In genomic region chr15:29090617-29091466, GRCh38 we compare ENCODE assay signal across 8 cellular contexts.
DNase-seq lines count a peak whose midpoint lies in the region; ATAC-seq, FAIRE-seq and TF ChIP-seq lines count a peak whose summit lies in the region.

No MANE protein-coding gene starts in this region.

- H2AFZ ChIP-seq in PC-3 (ENCODE audit: low read length) (no peak overlapping the region), keratinocyte (ENCODE audit: control insufficient read depth, low read length) (no peak overlapping the region)

- H3K4me1 ChIP-seq in PC-3 (ENCODE audit: insufficient read depth, low read length) (no peaks in the 10 kb centered on the region), keratinocyte (ENCODE audit: control insufficient read depth, extremely low read depth, insufficient read depth, low read length) (no peaks in the 10 kb centered on the region)

- no peak overlapping the region for H3K27ac Mint-ChIP-seq in activated naive CD4-positive, alpha-beta T cell treated with anti-CD3 and anti-CD28 coated beads, Interleukin-2, amount 10 ng/mL, durations not matched to agents 7 days and 5 days

- H3K27ac ChIP-seq in PC-3 (ENCODE audit: low read length) (no peak overlapping the region), keratinocyte (ENCODE audit: control insufficient read depth, insufficient read depth, low read length) (no peak overlapping the region)

- H3K9ac ChIP-seq in PC-3 (ENCODE audit: low read length) (no peak overlapping the region), keratinocyte (ENCODE audit: control insufficient read depth, extremely low read depth, insufficient read depth, low read length) (no peak overlapping the region)

- no peaks in the 10 kb centered on the region for H3K27me3 Mint-ChIP-seq in activated naive CD4-positive, alpha-beta T cell treated with anti-CD3 and anti-CD28 coated beads, Interleukin-2, amount 10 ng/mL, durations not matched to agents 7 days and 5 days

- TF ChIP-seq CTCF in PC-3 (conservative IDR thresholded peaks at IDR 0.05; ENCODE audit: low read depth, low read length) (peak; percentile 91), keratinocyte (optimal IDR thresholded peaks at IDR 0.05 in 1 of 3, IDR thresholded peaks at IDR 0.05 in 1 of 3, conservative IDR thresholded peaks at IDR 0.05 in 1 of 3; ENCODE audit: extremely low read depth in 1 of 3, insufficient read depth in 2 of 3, low read length in 3 of 3) (peak; percentile 41 to 51 (median 51))

- H3K9me3 ChIP-seq in PC-3 (ENCODE audit: low read length) (no peaks in the 10 kb centered on the region), keratinocyte (ENCODE audit: control insufficient read depth, low read depth, low read length) (no peaks in the 10 kb centered on the region)

- no TSS peak for BruUV-seq in PC-3 (replicated peaks; lab: Mats Ljungman, UMichigan)

- H3K4me3 Mint-ChIP-seq in activated naive CD4-positive, alpha-beta T cell treated with anti-CD3 and anti-CD28 coated beads, Interleukin-2, amount 10 ng/mL, durations not matched to agents 7 days and 5 days = no peak overlapping the region

- no peaks in the 10 kb centered on the region for H3K9me1 ChIP-seq in keratinocyte (ENCODE audit: control insufficient read depth, extremely low read depth, insufficient read depth, low read length)

- no peaks in the 10 kb centered on the region for H3K9me2 ChIP-seq in PC-3 (replicated peaks; ENCODE audit: low read length)

- H3K27me3 ChIP-seq in PC-3 (ENCODE audit: low read length) = no peaks in the 10 kb centered on the region
- no peaks in the 10 kb centered on the region for H3K27me3 ChIP-seq in keratinocyte (ENCODE audit: control insufficient read depth, extremely low read depth, insufficient read depth, low read length)

- H3K4me1 Mint-ChIP-seq in activated naive CD4-positive, alpha-beta T cell treated with anti-CD3 and anti-CD28 coated beads, Interleukin-2, amount 10 ng/mL, durations not matched to agents 7 days and 5 days = peaks cover 24% of the 10 kb centered on the region

- ATAC-seq in PC-3 (peak; percentile 54), GM18511 (IDR thresholded peaks at IDR 0.05; ENCODE audit: unreplicated experiment) (no peak), GM19397 (IDR thresholded peaks at IDR 0.05; ENCODE audit: unreplicated experiment) (no peak)

- H3K36me3 ChIP-seq in PC-3 (ENCODE audit: low read depth, low read length) = no peaks in the 10 kb centered on the region
- no peaks in the 10 kb centered on the region for H3K36me3 ChIP-seq in keratinocyte (ENCODE audit: control insufficient read depth in 2 of 2, extremely low read depth in 1 of 2, insufficient read depth in 2 of 2, low read length in 2 of 2)

- no peaks in the 10 kb centered on the region for H3K79me2 ChIP-seq in PC-3 (ENCODE audit: low read length)
- no peaks in the 10 kb centered on the region for H3K79me2 ChIP-seq in keratinocyte (ENCODE audit: control insufficient read depth, insufficient read depth, low read length)

- peak; percentile 73 to 78 for DNase-seq in NCI-H526 (lab: John Stamatoyannopoulos, UW)
- no peak for DNase-seq in NCI-H526 treated with DMSO at 0.1 percent for 48 hours (lab: John Stamatoyannopoulos, UW)
- peak; percentile 41 for DNase-seq in PC-3
- DNase-seq in activated naive CD4-positive, alpha-beta T cell treated with anti-CD3 and anti-CD28 coated beads, Interleukin-2, amount 10 ng/mL, durations not matched to agents 7 days and 5 days = peak; percentile 63
- no peak for DNase-seq in keratinocyte (ENCODE audit: low read depth, low spot score)
- peak; percentile 21 for DNase-seq in stimulated activated CD8-positive, alpha-beta memory T cell treated with anti-CD3 and anti-CD28 coated beads, Interleukin-7, amount 100 ng/mL, for 24 hours (ENCODE audit: low read depth)

- no peak for FAIRE-seq in keratinocyte (lab: Jason Lieb, UNC)

- CTCF ChIA-PET in PC-3 (lab: Charles Lee) = no interaction called here
- CTCF ChIA-PET in activated naive CD4-positive, alpha-beta T cell treated with anti-CD3 and anti-CD28 coated beads, Interleukin-2, amount 10 ng/mL, durations not matched to agents 7 days and 5 days (lab: Charles Lee) = interaction anchor here (0.6 to 6.7 kb wide), 17 partner anchors 9 to 1933 kb away, joined by 3 to 44 read pairs (median 4); no protein-coding TSS in a partner anchor

- H4K20me1 ChIP-seq in PC-3 (ENCODE audit: low read length) (no peaks in the 10 kb centered on the region), keratinocyte (ENCODE audit: control insufficient read depth, extremely low read depth, insufficient read depth, low read length) (no peaks in the 10 kb centered on the region)

- POLR2A ChIA-PET in PC-3 (lab: Charles Lee; ENCODE audit: unreplicated experiment) = no interaction called here

- H3K4me3 ChIP-seq in PC-3 (ENCODE audit: low read length) (no peak overlapping the region), keratinocyte (ENCODE audit: control insufficient read depth in 2 of 3, extremely low read depth in 1 of 3, insufficient read depth in 2 of 3, low read depth in 1 of 3, low read length in 3 of 3) (no peak overlapping the region)

- dilution Hi-C loops in keratinocyte (cut with MboI; ENCODE audit: extremely low pct_ligation_motif_present, low sequenced_read_pairs) = no loop called here

- H3K36me3 Mint-ChIP-seq in activated naive CD4-positive, alpha-beta T cell treated with anti-CD3 and anti-CD28 coated beads, Interleukin-2, amount 10 ng/mL, durations not matched to agents 7 days and 5 days = peaks cover 3% of the 10 kb centered on the region

- intact Hi-C loops in PC-3 (cut with micrococcal nuclease) = no loop called here

- no peaks in the 10 kb centered on the region for H3K9me3 Mint-ChIP-seq in activated naive CD4-positive, alpha-beta T cell treated with anti-CD3 and anti-CD28 coated beads, Interleukin-2, amount 10 ng/mL, durations not matched to agents 7 days and 5 days

- no peaks in the 10 kb centered on the region for H3F3A ChIP-seq in PC-3 (ENCODE audit: low read length, unreplicated experiment)

- H3K4me2 ChIP-seq in PC-3 (ENCODE audit: low read length) = no peak overlapping the region
- H3K4me2 ChIP-seq in keratinocyte (ENCODE audit: control insufficient read depth, extremely low read depth, insufficient read depth, low read depth, low read length) = no peak overlapping the region

Comparison
In these comparisons a context has a peak if more than half of its experiments do, and no peak if none do; other contexts are left out.
1. DNase-seq: peak in NCI-H526 (2 of 2), PC-3 (single experiment), activated naive CD4-positive, alpha-beta T cell treated with anti-CD3 and anti-CD28 coated beads, Interleukin-2, amount 10 ng/mL, durations not matched to agents 7 days and 5 days (single experiment) and stimulated activated CD8-positive, alpha-beta memory T cell treated with anti-CD3 and anti-CD28 coated beads, Interleukin-7, amount 100 ng/mL, for 24 hours (single experiment); none in NCI-H526 treated with DMSO at 0.1 percent for 48 hours (single experiment) and keratinocyte (single experiment).